9 cellular contexts compared by ENCODE assay signal in the genomic region with DNA sequence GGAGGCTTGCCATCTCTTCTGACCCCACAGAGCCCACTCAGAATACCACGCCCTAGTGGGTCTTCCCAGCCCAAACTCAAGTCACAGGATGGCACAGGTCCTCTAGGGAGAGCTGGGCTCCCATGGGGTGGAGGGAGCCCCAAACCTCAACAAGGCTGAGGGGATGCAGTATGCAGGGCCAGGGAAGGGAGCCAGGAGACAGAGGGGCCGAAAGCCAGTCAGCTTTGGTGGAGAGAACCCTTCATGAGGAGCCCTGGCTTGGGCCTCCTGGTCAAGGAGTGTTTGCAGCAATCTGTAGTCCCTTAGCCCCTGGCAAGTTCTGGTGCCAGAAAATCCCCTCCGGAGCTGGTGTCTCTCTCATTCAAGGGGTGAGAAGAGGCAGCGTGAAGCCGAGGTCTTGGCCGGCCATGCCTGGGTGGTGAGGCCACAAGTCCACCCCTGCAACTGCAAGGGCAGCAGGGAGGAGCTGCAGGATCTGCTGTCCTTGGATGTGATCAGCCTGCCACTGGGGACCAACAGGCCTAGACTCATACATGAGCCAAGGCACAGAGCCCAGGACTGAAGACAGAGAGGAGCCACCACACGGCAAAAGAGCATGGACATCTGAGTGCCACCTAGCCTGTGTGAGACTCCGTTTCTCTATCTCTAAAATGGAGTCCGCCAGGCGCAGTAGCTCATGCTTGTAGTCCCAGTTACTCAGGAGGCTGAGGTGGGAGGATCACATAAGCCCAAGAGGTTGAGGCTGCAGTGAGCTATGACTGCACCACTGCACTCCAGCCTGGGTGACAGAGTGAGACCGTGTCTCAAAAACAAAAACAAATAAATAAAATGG. TPM values are rescaled to one million over a fixed set of nuclear protein-coding genes. Genes with fewer than 3 reads are reported as not detected.
DNase-seq lines count a peak whose midpoint lies in the region; ATAC-seq and TF ChIP-seq lines count a peak whose summit lies in the region.
"Had no signal": no experiment of that assay in that cellular context is flagged by ENCODE, and none has a peak within 500 bp of the region (broad histone marks: within the 10 kb centered on the region; RNA-seq: fewer than 3 reads in every experiment).

No MANE protein-coding gene starts in this region.

- peak; percentile 60 for DNase-seq in CD14-positive monocyte (ENCODE audit: low spot score)
- DNase-seq in RWPE1 (ENCODE audit: low spot score): no peak
- no peak for DNase-seq in 8988T
- no peak for DNase-seq in GDM1 (lab: John Stamatoyannopoulos, UW)
- no peak for DNase-seq in NCI-H2107 (lab: John Stamatoyannopoulos, UW)
- no peak for DNase-seq in DMS53 (lab: John Stamatoyannopoulos, UW)

- H3K36me3 ChIP-seq in neutrophil: peaks cover 56% of the 10 kb centered on the region

- peaks cover 21 to 22% of the 10 kb centered on the region in 2 experiments for H3K4me1 ChIP-seq in neutrophil (ENCODE audit: control insufficient read depth in 1 of 2, insufficient read depth in 1 of 2, low read depth in 1 of 2, low read length in 1 of 2)

- H3K9me3 Mint-ChIP-seq in CD14-positive monocyte: peaks cover 0 to 11% (median 0%) of the 10 kb centered on the region in 7 donors

- H3K4me3 Mint-ChIP-seq in CD14-positive monocyte: peak overlapping the region in 1 of 2 donors; percentile 63
- H3K4me3 Mint-ChIP-seq: neural crest cell had no signal

- no peaks in the 10 kb centered on the region for H3K27me3 ChIP-seq in neutrophil

- peak overlapping the region in 6 of 7 donors; percentile 63 to 81 (median 76) for H3K27ac Mint-ChIP-seq in CD14-positive monocyte

- POLR2A ChIA-PET in RWPE1 (lab: Yijun Ruan, JAX; ENCODE audit: low non-redundant PET): interaction anchor here (0.6 kb wide), 1 partner anchor 61 kb away, joined by 4 read pairs; no protein-coding TSS in a partner anchor

- peak; percentile 1 for ATAC-seq in esophagus mucosa

- peaks cover 0 to 5% (median 2%) of the 10 kb centered on the region in 3 donors for H3K27me3 Mint-ChIP-seq in CD14-positive monocyte (ENCODE audit: low read depth in 3 of 3)

- intact Hi-C loops in CD14-positive monocyte (cut with micrococcal nuclease): loop anchor here in 1 of 2 donors (10.0 kb wide), 1 partner anchor 82 kb away; no protein-coding TSS in a partner anchor

- CTCF ChIA-PET in RWPE1 (lab: Yijun Ruan, JAX): interaction anchor here (0.6 kb wide), 1 partner anchor 20 kb away, joined by 5 read pairs; no protein-coding TSS in a partner anchor

- H3K9me3 ChIP-seq in neutrophil: no peaks in the 10 kb centered on the region

- H3K36me3 Mint-ChIP-seq in CD14-positive monocyte: peaks cover 29 to 37% of the 10 kb centered on the region in 2 donors

- peaks cover 38% of the 10 kb centered on the region for H3K4me1 Mint-ChIP-seq in CD14-positive monocyte

- H3K27ac ChIP-seq in RWPE1 (peak overlapping the region; percentile 85), neutrophil (peak overlapping the region; percentile 69)

- TF ChIP-seq CTCF in CD14-positive monocyte (IDR thresholded peaks at IDR 0.05) (no peak), RWPE1 (conservative IDR thresholded peaks at IDR 0.05; ENCODE audit: low read depth) (no peak), neutrophil (IDR thresholded peaks at IDR 0.05) (no peak)

- H3K4me3 ChIP-seq in neutrophil (ENCODE audit: low read depth in 1 of 2, low read length in 1 of 2): no peak overlapping the region

RNA-seq across cellular contexts. Expression of gene NEAT1, which starts 24.1 kb away (rescaled TPM):
- 1 to 10 TPM in 1 of 2 donors, under 1 TPM in 1; 0.90 to 1.3 TPM for polyA plus RNA-seq in CD14-positive monocyte
- total RNA-seq in esophagus mucosa: 389 TPM

RNA-seq across cellular contexts. Expression of gene MALAT1, which starts 52.2 kb away (rescaled TPM):
- polyA plus RNA-seq in CD14-positive monocyte: 100 to 1,000 TPM; 263 to 554 TPM
- total RNA-seq in esophagus mucosa: 4,086 TPM
